ENCODE assay signal across 27 cellular contexts in genomic region chr4:136307765-136308164, GRCh38.
"Had no signal": no experiment of that assay in that cellular context is flagged by ENCODE, and none has a peak within 500 bp of the region (broad histone marks: within the 10 kb centered on the region; RNA-seq: fewer than 3 reads in every experiment).

No MANE protein-coding gene starts in this region.

- H3K27ac ChIP-seq: left lung, lower lobe of right lung, pancreas, prostate gland, skin epidermis, spleen, tibial nerve, uterus had no signal

- H3K27me3 ChIP-seq: left lung, pancreas, spleen, tibial nerve, uterus had no signal

- FAIRE-seq: keratinocyte, pancreas had no signal

- H3K36me3 Mint-ChIP-seq: naive thymus-derived CD8-positive, alpha-beta T cell; stimulated activated effector memory CD8-positive, alpha-beta T cell treated with anti-CD3 and anti-CD28 coated beads, Interleukin-12 subunit alpha, Interleukin-12 subunit beta, amount 100 ng/mL, for 72 hours; type B pancreatic cell had no signal

- H3K9me3 ChIP-seq: lower lobe of right lung, pancreas, prostate gland, tibial nerve, uterus had no signal

- H3K9me3 Mint-ChIP-seq: nephron, neural crest cell, type B pancreatic cell had no signal

- DNase-seq: hippocampal formation; left colon; left lung; lower lobe of right lung; mammary epithelial cell; mesenchymal stem cell; naive thymus-derived CD8-positive, alpha-beta T cell; nucleus accumbens; pancreas; posterior cingulate gyrus; retina; right cardiac atrium; spleen; stimulated activated CD4-positive, alpha-beta T cell treated with anti-CD3 and anti-CD28 coated beads, Interleukin-4, amount 100 ng/mL, for 24 hours; stimulated activated naive CD4-positive, alpha-beta T cell treated with Interleukin-2 at 50 U/mL for 16 hours; stimulated activated naive CD8-positive, alpha-beta T cell treated with anti-CD3 and anti-CD28 coated beads, Interleukin-15, amount 100 ng/mL, for 72 hours; substantia nigra; uterus had no signal

- H3K27ac Mint-ChIP-seq: naive thymus-derived CD8-positive, alpha-beta T cell; nephron; stimulated activated effector memory CD8-positive, alpha-beta T cell treated with anti-CD3 and anti-CD28 coated beads, Interleukin-12 subunit alpha, Interleukin-12 subunit beta, amount 100 ng/mL, for 72 hours; stimulated activated naive CD8-positive, alpha-beta T cell treated with anti-CD3 and anti-CD28 coated beads, Interleukin-15, amount 100 ng/mL, for 72 hours; type B pancreatic cell had no signal

- H3K36me3 ChIP-seq: left lung, lower lobe of right lung, pancreas, prostate gland, spleen, tibial nerve, uterus had no signal

- H3K4me3 ChIP-seq: left lung, lower lobe of right lung, pancreas, prostate gland, skin epidermis, spleen, tibial nerve, uterus had no signal

- ATAC-seq: left colon; left lung; lower lobe of right lung; naive thymus-derived CD8-positive, alpha-beta T cell; pancreas; right cardiac atrium; sciatic nerve; stimulated activated effector memory CD8-positive, alpha-beta T cell treated with anti-CD3 and anti-CD28 coated beads, Interleukin-12 subunit alpha, Interleukin-12 subunit beta, amount 100 ng/mL, for 72 hours; stimulated activated naive CD8-positive, alpha-beta T cell treated with anti-CD3 and anti-CD28 coated beads, Interleukin-15, amount 100 ng/mL, for 72 hours had no signal

- H3K4me1 ChIP-seq: left lung, lower lobe of right lung, pancreas, prostate gland, spleen, tibial nerve, uterus had no signal
